3 cellular contexts compared by ENCODE assay signal in genomic region chr22:30211124-30211820, GRCh38.
A peak's percentile ranks its signal among the peaks of the same experiment; 100 is the strongest.
TF ChIP-seq lines count a peak whose summit lies in the region.

No MANE protein-coding gene starts in this region.

TF ChIP-seq in A549, 52 proteins besides CTCF, POLR2A, EP300 and RAD21:
- TF ChIP-seq HEYL (CRISPR knock-in tag; IDR thresholded peaks at IDR 0.05): peak; percentile 20; the same call in 1 of the 2 replicates
- no peak for TF ChIP-seq KDM5A (IDR thresholded peaks at IDR 0.05)
- peak; percentile 33; the same call in 1 of the 2 replicates for TF ChIP-seq TP53 (CRISPR knock-in tag; IDR thresholded peaks at IDR 0.05)
- TF ChIP-seq, protein P1, sequence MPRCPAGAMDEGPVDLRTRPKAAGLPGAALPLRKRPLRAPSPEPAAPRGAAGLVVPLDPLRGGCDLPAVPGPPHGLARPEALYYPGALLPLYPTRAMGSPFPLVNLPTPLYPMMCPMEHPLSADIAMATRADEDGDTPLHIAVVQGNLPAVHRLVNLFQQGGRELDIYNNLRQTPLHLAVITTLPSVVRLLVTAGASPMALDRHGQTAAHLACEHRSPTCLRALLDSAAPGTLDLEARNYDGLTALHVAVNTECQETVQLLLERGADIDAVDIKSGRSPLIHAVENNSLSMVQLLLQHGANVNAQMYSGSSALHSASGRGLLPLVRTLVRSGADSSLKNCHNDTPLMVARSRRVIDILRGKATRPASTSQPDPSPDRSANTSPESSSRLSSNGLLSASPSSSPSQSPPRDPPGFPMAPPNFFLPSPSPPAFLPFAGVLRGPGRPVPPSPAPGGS (IDR thresholded peaks at IDR 0.05): no peak
- TF ChIP-seq FOSB (CRISPR knock-in tag; IDR thresholded peaks at IDR 0.05): peak; percentile 68; the same call in 1 of the 2 replicates
- TF ChIP-seq, protein P2, sequence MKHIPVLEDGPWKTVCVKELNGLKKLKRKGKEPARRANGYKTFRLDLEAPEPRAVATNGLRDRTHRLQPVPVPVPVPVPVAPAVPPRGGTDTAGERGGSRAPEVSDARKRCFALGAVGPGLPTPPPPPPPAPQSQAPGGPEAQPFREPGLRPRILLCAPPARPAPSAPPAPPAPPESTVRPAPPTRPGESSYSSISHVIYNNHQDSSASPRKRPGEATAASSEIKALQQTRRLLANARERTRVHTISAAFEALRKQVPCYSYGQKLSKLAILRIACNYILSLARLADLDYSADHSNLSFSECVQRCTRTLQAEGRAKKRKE (CRISPR knock-in tag; IDR thresholded peaks at IDR 0.05; ENCODE audit: low read depth): peak; percentile 68
- TF ChIP-seq EHF (CRISPR knock-in tag; IDR thresholded peaks at IDR 0.05): peak; percentile 85
- peak; percentile 57 for TF ChIP-seq MAX (IDR thresholded peaks at IDR 0.05)
- no peak for TF ChIP-seq JUNB (IDR thresholded peaks at IDR 0.05)
- peak; percentile 49; the same call in 1 of the 2 replicates for TF ChIP-seq ZNF302 (CRISPR knock-in tag; IDR thresholded peaks at IDR 0.05)
- no peak for TF ChIP-seq ESRRA (IDR thresholded peaks at IDR 0.05; ENCODE audit: borderline replicate concordance, low read length)
- TF ChIP-seq PHF8 (IDR thresholded peaks at IDR 0.05; ENCODE audit: borderline replicate concordance, low read depth): no peak
- TF ChIP-seq HOXA7 (CRISPR knock-in tag; IDR thresholded peaks at IDR 0.05): peak; percentile 63
- TF ChIP-seq SMC3 (IDR thresholded peaks at IDR 0.05): no peak
- no peak for TF ChIP-seq FOSL2 (IDR thresholded peaks at IDR 0.05)
- no peak; the same call in 1 of the 2 replicates for TF ChIP-seq FOSL2 (CRISPR knock-in tag; IDR thresholded peaks at IDR 0.05)

TF ChIP-seq in K562, 482 proteins besides CTCF, POLR2A, EP300 and RAD21:
- TF ChIP-seq, protein P3, sequence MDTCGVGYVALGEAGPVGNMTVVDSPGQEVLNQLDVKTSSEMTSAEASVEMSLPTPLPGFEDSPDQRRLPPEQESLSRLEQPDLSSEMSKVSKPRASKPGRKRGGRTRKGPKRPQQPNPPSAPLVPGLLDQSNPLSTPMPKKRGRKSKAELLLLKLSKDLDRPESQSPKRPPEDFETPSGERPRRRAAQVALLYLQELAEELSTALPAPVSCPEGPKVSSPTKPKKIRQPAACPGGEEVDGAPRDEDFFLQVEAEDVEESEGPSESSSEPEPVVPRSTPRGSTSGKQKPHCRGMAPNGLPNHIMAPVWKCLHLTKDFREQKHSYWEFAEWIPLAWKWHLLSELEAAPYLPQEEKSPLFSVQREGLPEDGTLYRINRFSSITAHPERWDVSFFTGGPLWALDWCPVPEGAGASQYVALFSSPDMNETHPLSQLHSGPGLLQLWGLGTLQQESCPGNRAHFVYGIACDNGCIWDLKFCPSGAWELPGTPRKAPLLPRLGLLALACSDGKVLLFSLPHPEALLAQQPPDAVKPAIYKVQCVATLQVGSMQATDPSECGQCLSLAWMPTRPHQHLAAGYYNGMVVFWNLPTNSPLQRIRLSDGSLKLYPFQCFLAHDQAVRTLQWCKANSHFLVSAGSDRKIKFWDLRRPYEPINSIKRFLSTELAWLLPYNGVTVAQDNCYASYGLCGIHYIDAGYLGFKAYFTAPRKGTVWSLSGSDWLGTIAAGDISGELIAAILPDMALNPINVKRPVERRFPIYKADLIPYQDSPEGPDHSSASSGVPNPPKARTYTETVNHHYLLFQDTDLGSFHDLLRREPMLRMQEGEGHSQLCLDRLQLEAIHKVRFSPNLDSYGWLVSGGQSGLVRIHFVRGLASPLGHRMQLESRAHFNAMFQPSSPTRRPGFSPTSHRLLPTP (IDR thresholded peaks at IDR 0.05; ENCODE audit: borderline replicate concordance, extremely low read depth, insufficient read length): no peak
- peak; percentile 65; the same call in 1 of the 2 replicates for TF ChIP-seq ZNF277 (CRISPR knock-in tag; IDR thresholded peaks at IDR 0.05; ENCODE audit: borderline replicate concordance)

TF ChIP-seq in WTC11, 78 proteins besides CTCF, POLR2A, EP300 and RAD21:
- TF ChIP-seq AR (CRISPR knock-in tag; IDR thresholded peaks at IDR 0.05) (no peak), ESRRA (CRISPR knock-in tag; IDR thresholded peaks at IDR 0.05; ENCODE audit: borderline replicate concordance) (no peak), NR2C2 (CRISPR knock-in tag; IDR thresholded peaks at IDR 0.05) (no peak), ZNF512 (CRISPR knock-in tag; IDR thresholded peaks at IDR 0.05; ENCODE audit: borderline replicate concordance) (no peak), FOXP1 (CRISPR knock-in tag; IDR thresholded peaks at IDR 0.05; ENCODE audit: borderline replicate concordance) (no peak)
- TF ChIP-seq, protein P4, sequence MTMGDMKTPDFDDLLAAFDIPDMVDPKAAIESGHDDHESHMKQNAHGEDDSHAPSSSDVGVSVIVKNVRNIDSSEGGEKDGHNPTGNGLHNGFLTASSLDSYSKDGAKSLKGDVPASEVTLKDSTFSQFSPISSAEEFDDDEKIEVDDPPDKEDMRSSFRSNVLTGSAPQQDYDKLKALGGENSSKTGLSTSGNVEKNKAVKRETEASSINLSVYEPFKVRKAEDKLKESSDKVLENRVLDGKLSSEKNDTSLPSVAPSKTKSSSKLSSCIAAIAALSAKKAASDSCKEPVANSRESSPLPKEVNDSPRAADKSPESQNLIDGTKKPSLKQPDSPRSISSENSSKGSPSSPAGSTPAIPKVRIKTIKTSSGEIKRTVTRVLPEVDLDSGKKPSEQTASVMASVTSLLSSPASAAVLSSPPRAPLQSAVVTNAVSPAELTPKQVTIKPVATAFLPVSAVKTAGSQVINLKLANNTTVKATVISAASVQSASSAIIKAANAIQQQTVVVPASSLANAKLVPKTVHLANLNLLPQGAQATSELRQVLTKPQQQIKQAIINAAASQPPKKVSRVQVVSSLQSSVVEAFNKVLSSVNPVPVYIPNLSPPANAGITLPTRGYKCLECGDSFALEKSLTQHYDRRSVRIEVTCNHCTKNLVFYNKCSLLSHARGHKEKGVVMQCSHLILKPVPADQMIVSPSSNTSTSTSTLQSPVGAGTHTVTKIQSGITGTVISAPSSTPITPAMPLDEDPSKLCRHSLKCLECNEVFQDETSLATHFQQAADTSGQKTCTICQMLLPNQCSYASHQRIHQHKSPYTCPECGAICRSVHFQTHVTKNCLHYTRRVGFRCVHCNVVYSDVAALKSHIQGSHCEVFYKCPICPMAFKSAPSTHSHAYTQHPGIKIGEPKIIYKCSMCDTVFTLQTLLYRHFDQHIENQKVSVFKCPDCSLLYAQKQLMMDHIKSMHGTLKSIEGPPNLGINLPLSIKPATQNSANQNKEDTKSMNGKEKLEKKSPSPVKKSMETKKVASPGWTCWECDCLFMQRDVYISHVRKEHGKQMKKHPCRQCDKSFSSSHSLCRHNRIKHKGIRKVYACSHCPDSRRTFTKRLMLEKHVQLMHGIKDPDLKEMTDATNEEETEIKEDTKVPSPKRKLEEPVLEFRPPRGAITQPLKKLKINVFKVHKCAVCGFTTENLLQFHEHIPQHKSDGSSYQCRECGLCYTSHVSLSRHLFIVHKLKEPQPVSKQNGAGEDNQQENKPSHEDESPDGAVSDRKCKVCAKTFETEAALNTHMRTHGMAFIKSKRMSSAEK (CRISPR knock-in tag; IDR thresholded peaks at IDR 0.05; ENCODE audit: borderline replicate concordance): no peak
- TF ChIP-seq, protein P5, sequence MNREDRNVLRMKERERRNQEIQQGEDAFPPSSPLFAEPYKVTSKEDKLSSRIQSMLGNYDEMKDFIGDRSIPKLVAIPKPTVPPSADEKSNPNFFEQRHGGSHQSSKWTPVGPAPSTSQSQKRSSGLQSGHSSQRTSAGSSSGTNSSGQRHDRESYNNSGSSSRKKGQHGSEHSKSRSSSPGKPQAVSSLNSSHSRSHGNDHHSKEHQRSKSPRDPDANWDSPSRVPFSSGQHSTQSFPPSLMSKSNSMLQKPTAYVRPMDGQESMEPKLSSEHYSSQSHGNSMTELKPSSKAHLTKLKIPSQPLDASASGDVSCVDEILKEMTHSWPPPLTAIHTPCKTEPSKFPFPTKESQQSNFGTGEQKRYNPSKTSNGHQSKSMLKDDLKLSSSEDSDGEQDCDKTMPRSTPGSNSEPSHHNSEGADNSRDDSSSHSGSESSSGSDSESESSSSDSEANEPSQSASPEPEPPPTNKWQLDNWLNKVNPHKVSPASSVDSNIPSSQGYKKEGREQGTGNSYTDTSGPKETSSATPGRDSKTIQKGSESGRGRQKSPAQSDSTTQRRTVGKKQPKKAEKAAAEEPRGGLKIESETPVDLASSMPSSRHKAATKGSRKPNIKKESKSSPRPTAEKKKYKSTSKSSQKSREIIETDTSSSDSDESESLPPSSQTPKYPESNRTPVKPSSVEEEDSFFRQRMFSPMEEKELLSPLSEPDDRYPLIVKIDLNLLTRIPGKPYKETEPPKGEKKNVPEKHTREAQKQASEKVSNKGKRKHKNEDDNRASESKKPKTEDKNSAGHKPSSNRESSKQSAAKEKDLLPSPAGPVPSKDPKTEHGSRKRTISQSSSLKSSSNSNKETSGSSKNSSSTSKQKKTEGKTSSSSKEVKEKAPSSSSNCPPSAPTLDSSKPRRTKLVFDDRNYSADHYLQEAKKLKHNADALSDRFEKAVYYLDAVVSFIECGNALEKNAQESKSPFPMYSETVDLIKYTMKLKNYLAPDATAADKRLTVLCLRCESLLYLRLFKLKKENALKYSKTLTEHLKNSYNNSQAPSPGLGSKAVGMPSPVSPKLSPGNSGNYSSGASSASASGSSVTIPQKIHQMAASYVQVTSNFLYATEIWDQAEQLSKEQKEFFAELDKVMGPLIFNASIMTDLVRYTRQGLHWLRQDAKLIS (CRISPR knock-in tag; IDR thresholded peaks at IDR 0.05; ENCODE audit: borderline replicate concordance): no peak
- TF ChIP-seq, protein P6, sequence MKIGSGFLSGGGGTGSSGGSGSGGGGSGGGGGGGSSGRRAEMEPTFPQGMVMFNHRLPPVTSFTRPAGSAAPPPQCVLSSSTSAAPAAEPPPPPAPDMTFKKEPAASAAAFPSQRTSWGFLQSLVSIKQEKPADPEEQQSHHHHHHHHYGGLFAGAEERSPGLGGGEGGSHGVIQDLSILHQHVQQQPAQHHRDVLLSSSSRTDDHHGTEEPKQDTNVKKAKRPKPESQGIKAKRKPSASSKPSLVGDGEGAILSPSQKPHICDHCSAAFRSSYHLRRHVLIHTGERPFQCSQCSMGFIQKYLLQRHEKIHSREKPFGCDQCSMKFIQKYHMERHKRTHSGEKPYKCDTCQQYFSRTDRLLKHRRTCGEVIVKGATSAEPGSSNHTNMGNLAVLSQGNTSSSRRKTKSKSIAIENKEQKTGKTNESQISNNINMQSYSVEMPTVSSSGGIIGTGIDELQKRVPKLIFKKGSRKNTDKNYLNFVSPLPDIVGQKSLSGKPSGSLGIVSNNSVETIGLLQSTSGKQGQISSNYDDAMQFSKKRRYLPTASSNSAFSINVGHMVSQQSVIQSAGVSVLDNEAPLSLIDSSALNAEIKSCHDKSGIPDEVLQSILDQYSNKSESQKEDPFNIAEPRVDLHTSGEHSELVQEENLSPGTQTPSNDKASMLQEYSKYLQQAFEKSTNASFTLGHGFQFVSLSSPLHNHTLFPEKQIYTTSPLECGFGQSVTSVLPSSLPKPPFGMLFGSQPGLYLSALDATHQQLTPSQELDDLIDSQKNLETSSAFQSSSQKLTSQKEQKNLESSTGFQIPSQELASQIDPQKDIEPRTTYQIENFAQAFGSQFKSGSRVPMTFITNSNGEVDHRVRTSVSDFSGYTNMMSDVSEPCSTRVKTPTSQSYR (CRISPR knock-in tag; IDR thresholded peaks at IDR 0.05): no peak
- TF ChIP-seq, protein P7, sequence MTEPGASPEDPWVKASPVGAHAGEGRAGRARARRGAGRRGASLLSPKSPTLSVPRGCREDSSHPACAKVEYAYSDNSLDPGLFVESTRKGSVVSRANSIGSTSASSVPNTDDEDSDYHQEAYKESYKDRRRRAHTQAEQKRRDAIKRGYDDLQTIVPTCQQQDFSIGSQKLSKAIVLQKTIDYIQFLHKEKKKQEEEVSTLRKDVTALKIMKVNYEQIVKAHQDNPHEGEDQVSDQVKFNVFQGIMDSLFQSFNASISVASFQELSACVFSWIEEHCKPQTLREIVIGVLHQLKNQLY (CRISPR knock-in tag; IDR thresholded peaks at IDR 0.05): no peak
- TF ChIP-seq, protein P8, sequence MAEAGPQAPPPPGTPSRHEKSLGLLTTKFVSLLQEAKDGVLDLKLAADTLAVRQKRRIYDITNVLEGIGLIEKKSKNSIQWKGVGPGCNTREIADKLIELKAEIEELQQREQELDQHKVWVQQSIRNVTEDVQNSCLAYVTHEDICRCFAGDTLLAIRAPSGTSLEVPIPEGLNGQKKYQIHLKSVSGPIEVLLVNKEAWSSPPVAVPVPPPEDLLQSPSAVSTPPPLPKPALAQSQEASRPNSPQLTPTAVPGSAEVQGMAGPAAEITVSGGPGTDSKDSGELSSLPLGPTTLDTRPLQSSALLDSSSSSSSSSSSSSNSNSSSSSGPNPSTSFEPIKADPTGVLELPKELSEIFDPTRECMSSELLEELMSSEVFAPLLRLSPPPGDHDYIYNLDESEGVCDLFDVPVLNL (CRISPR knock-in tag; IDR thresholded peaks at IDR 0.05; ENCODE audit: borderline replicate concordance, low read depth): no peak
